ENCODE assay signal across 23 cellular contexts in the genomic region with DNA sequence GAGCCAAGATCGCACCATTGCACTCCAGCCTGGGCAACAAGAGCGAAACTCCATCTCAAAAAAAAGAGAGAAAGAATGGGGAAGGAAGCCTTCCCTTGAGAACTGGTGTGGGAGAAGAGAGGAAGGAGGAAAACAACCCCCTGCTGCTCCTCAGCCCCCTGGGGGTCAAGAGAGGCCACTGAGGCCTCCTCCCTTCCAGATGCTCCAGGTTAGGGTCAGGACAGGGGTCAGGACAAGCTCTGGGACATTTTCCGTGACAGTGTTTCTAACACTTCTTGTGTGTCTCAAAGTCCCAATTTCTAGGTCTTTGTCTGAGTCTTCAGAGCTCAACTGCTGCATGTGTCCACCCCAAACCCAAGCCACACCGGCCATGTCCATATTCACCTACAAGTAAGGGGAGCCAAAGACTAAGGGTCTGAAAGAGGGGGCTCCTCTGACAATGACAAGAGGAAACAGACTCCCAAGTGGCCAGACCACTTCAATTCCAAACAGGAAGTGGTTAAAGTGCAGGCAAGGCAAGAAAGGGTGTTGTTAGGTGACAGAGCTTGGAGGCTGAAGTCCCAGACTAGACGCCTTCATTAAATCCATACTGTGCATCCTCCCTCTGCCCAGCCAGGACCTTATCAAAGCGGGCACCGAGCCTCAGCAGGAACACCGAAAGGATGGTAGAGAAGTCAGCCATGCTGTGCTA. TPM values are rescaled to one million over a fixed set of nuclear protein-coding genes. Genes with fewer than 3 reads are reported as not detected.
DNase-seq lines count a peak whose midpoint lies in the region; ATAC-seq and TF ChIP-seq lines count a peak whose summit lies in the region.
"Had no signal": no experiment of that assay in that cellular context is flagged by ENCODE, and none has a peak within 500 bp of the region (broad histone marks: within the 10 kb centered on the region; RNA-seq: fewer than 3 reads in every experiment).

No MANE protein-coding gene starts in this region.

- H3K4me1 Mint-ChIP-seq in activated CD4-positive, alpha-beta T cell treated with anti-CD3 and anti-CD28 coated beads, Interleukin-2, amount 10 ng/mL, durations not matched to agents 24 days and 14 days, result peaks cover 20% of the 10 kb centered on the region
- H3K4me1 Mint-ChIP-seq in activated CD4-positive, alpha-beta T cell treated with anti-CD3 and anti-CD28 coated beads for 36 hours, result peaks cover 13% of the 10 kb centered on the region
- H3K4me1 Mint-ChIP-seq in endodermal cell, result peaks cover 28% of the 10 kb centered on the region

- DNase-seq in activated CD4-positive, alpha-beta T cell treated with anti-CD3 and anti-CD28 coated beads, Interleukin-2, amount 10 ng/mL, durations not matched to agents 24 days and 14 days, result no peak
- DNase-seq in activated CD4-positive, alpha-beta T cell treated with anti-CD3 and anti-CD28 coated beads for 36 hours, result no peak
- DNase-seq in NB4 (ENCODE audit: low read depth), result peak; percentile 65
- peak; percentile 20 for DNase-seq in endodermal cell
- peak; percentile 12 for DNase-seq in posterior vena cava (ENCODE audit: low spot score)
- DNase-seq in stimulated activated CD4-positive, alpha-beta T cell treated with anti-CD3 and anti-CD28 coated beads, Interleukin-1b, Interleukin-23, amount 100 ng/mL, for 48 hours, result no peak
- no peak for DNase-seq in stomach
- DNase-seq: CD4-positive, alpha-beta memory T cell; EL; IMR-90; NCI-H1048; NCI-H1436; NCI-H2029; NCI-H2171 treated with DMSO at 0.1 percent for 48 hours; NCI-H446 treated with DMSO at 0.1 percent for 48 hours; Peyer's patch had no signal

- H3K4me1 ChIP-seq in endodermal cell (ENCODE audit: control insufficient read depth, insufficient read depth, low read length) (peaks cover 3% of the 10 kb centered on the region), stomach (no peaks in the 10 kb centered on the region)
- H3K4me1 ChIP-seq: SJSA1 had no signal

- no peak overlapping the region for H3K27ac ChIP-seq in endodermal cell (ENCODE audit: low read depth, low read length)
- H3K27ac ChIP-seq in stomach, result no peak overlapping the region
- H3K27ac ChIP-seq: HL-60, Peyer's patch, SJSA1 had no signal

- intact Hi-C loops in activated CD4-positive, alpha-beta T cell treated with anti-CD3 and anti-CD28 coated beads, Interleukin-2, amount 10 ng/mL, durations not matched to agents 24 days and 14 days (cut with micrococcal nuclease), result loop anchor here (5.0 to 10.0 kb wide), 2 partner anchors 47 to 55 kb away; partner anchors contain the start of gene ARHGAP4
- intact Hi-C loops in activated CD4-positive, alpha-beta T cell treated with anti-CD3 and anti-CD28 coated beads for 36 hours (cut with DNase I, micrococcal nuclease), result no loop called here
- intact Hi-C loops in posterior vena cava (cut with DNase I) (no loop called here), stomach (cut with DNase I; ENCODE audit: low total_unique reads) (no loop called here)

- no peaks in the 10 kb centered on the region for H3K9me3 Mint-ChIP-seq in activated CD4-positive, alpha-beta T cell treated with anti-CD3 and anti-CD28 coated beads, Interleukin-2, amount 10 ng/mL, durations not matched to agents 24 days and 14 days
- H3K9me3 Mint-ChIP-seq in activated CD4-positive, alpha-beta T cell treated with anti-CD3 and anti-CD28 coated beads for 36 hours (ENCODE audit: low read depth), result no peaks in the 10 kb centered on the region
- peaks cover 50% of the 10 kb centered on the region for H3K9me3 Mint-ChIP-seq in endodermal cell

- H3K36me3 ChIP-seq in endodermal cell (ENCODE audit: control insufficient read depth, insufficient read depth, low read length) (no peaks in the 10 kb centered on the region), stomach (no peaks in the 10 kb centered on the region)
- H3K36me3 ChIP-seq: Peyer's patch, SJSA1 had no signal

- no peaks in the 10 kb centered on the region for H3K9me3 ChIP-seq in endodermal cell (ENCODE audit: control insufficient read depth, low read length)
- H3K9me3 ChIP-seq in stomach, result no peaks in the 10 kb centered on the region
- H3K9me3 ChIP-seq: Peyer's patch, SJSA1 had no signal

- H3K27me3 ChIP-seq in endodermal cell (ENCODE audit: control insufficient read depth, insufficient read depth, low read length, poor library complexity, severe bottlenecking) (no peaks in the 10 kb centered on the region), stomach (peaks cover 12 to 80% (median 57%) of the 10 kb centered on the region in 3 donors)
- H3K27me3 ChIP-seq: Peyer's patch, SJSA1 had no signal

- ATAC-seq in activated CD4-positive, alpha-beta T cell treated with anti-CD3 and anti-CD28 coated beads for 36 hours, result no peak
- no peak for ATAC-seq in GM21825 (IDR thresholded peaks at IDR 0.05; ENCODE audit: unreplicated experiment)
- ATAC-seq: GM12878 had no signal

- TF ChIP-seq CTCF in NB4 (IDR thresholded peaks at IDR 0.05; ENCODE audit: low read depth, low read length), result no peak
- no peak for TF ChIP-seq CTCF in endodermal cell (conservative IDR thresholded peaks at IDR 0.05)
- no peak for TF ChIP-seq CTCF in stomach (IDR thresholded peaks at IDR 0.05)

- WGBS in endodermal cell (ENCODE audit: insufficient coverage in 1 of 2, insufficient read length in 1 of 2), 2 experiments, result 94% methylated on average over 3 to 7 of the region's 8 CpGs
- 68 to 83% (median 74%) methylated on average over 6 to 8 of the region's 8 CpGs for WGBS in stomach, 5 donors

- no peak overlapping the region for H3K9ac ChIP-seq in endodermal cell (ENCODE audit: extremely low read depth, low read length, poor library complexity, severe bottlenecking)

- H3K4me3 ChIP-seq in NB4 (ENCODE audit: low read depth, low read length) (no peak overlapping the region), endodermal cell (ENCODE audit: low read length) (no peak overlapping the region), stomach (no peak overlapping the region)
- H3K4me3 ChIP-seq: GM12878, Peyer's patch, SJSA1 had no signal

- H3K27me3 Mint-ChIP-seq in activated CD4-positive, alpha-beta T cell treated with anti-CD3 and anti-CD28 coated beads, Interleukin-2, amount 10 ng/mL, durations not matched to agents 24 days and 14 days, result peaks cover 16% of the 10 kb centered on the region
- peaks cover 10% of the 10 kb centered on the region for H3K27me3 Mint-ChIP-seq in activated CD4-positive, alpha-beta T cell treated with anti-CD3 and anti-CD28 coated beads for 36 hours
- H3K27me3 Mint-ChIP-seq in endodermal cell (ENCODE audit: insufficient read depth), result no peaks in the 10 kb centered on the region

- no peaks in the 10 kb centered on the region for H3K36me3 Mint-ChIP-seq in activated CD4-positive, alpha-beta T cell treated with anti-CD3 and anti-CD28 coated beads, Interleukin-2, amount 10 ng/mL, durations not matched to agents 24 days and 14 days (ENCODE audit: low read depth)
- no peaks in the 10 kb centered on the region for H3K36me3 Mint-ChIP-seq in activated CD4-positive, alpha-beta T cell treated with anti-CD3 and anti-CD28 coated beads for 36 hours (ENCODE audit: low read depth)
- no peaks in the 10 kb centered on the region for H3K36me3 Mint-ChIP-seq in endodermal cell (ENCODE audit: low read depth)
- H3K36me3 Mint-ChIP-seq: CD4-positive, alpha-beta memory T cell had no signal

- no peak overlapping the region for H3K27ac Mint-ChIP-seq in activated CD4-positive, alpha-beta T cell treated with anti-CD3 and anti-CD28 coated beads, Interleukin-2, amount 10 ng/mL, durations not matched to agents 24 days and 14 days
- no peak overlapping the region for H3K27ac Mint-ChIP-seq in activated CD4-positive, alpha-beta T cell treated with anti-CD3 and anti-CD28 coated beads for 36 hours
- no peak overlapping the region for H3K27ac Mint-ChIP-seq in endodermal cell
- H3K27ac Mint-ChIP-seq: B cell had no signal

- POLR2A ChIA-PET in activated CD4-positive, alpha-beta T cell treated with anti-CD3 and anti-CD28 coated beads for 36 hours (lab: Charles Lee), result no interaction called here

- TF ChIP-seq EP300 in stomach (IDR thresholded peaks at IDR 0.05), result no peak

- peak overlapping the region; percentile 43 for H3K4me3 Mint-ChIP-seq in activated CD4-positive, alpha-beta T cell treated with anti-CD3 and anti-CD28 coated beads, Interleukin-2, amount 10 ng/mL, durations not matched to agents 24 days and 14 days
- H3K4me3 Mint-ChIP-seq in activated CD4-positive, alpha-beta T cell treated with anti-CD3 and anti-CD28 coated beads for 36 hours, result no peak overlapping the region
- H3K4me3 Mint-ChIP-seq in endodermal cell, result no peak overlapping the region
- H3K4me3 Mint-ChIP-seq: B cell; CD4-positive, alpha-beta memory T cell had no signal

- CTCF ChIA-PET in activated CD4-positive, alpha-beta T cell treated with anti-CD3 and anti-CD28 coated beads for 36 hours (lab: Charles Lee), result no interaction called here

- TF ChIP-seq POLR2A in NB4 (IDR thresholded peaks at IDR 0.05; ENCODE audit: extremely low read depth, insufficient read length) (no peak), stomach (IDR thresholded peaks at IDR 0.05) (no peak)

RNA-seq across cellular contexts. Expression of gene L1CAM, which starts 8.3 kb away (rescaled TPM):
- total RNA-seq in activated CD4-positive, alpha-beta T cell treated with anti-CD3 and anti-CD28 coated beads, Interleukin-2, amount 10 ng/mL, durations not matched to agents 24 days and 14 days, result 1.3 and 1.6 TPM in 2 replicates
- total RNA-seq in activated CD4-positive, alpha-beta T cell treated with anti-CD3 and anti-CD28 coated beads for 36 hours, result under 1 TPM; 0.47 to 0.57 TPM
- total RNA-seq in endodermal cell, result 10 to 100 TPM in 1 of 2 donors, 1 to 10 TPM in 1; 7.5 to 29.0 TPM
- polyA plus RNA-seq in endodermal cell (2013, experiment 1 of 2), result 42.4 TPM
- 36.6 TPM for polyA plus RNA-seq in endodermal cell (2013, experiment 2 of 2)
- 1 to 10 TPM; 3.8 to 4.4 TPM for total RNA-seq in posterior vena cava
- total RNA-seq in stomach, result 10 to 100 TPM in 1 of 5 donors, 1 to 10 TPM in 3, under 1 TPM in 1; under 0.01 to 19.1 (median 2.8) TPM
- polyA plus RNA-seq in stomach, result 1 to 10 TPM in 1 of 3 donors, under 1 TPM in 2; 0.62 to 3.1 (median 0.76) TPM

RNA-seq across cellular contexts. Expression of gene AVPR2, which starts 26.8 kb away (rescaled TPM):
- not detected in 2 replicates for total RNA-seq in activated CD4-positive, alpha-beta T cell treated with anti-CD3 and anti-CD28 coated beads, Interleukin-2, amount 10 ng/mL, durations not matched to agents 24 days and 14 days
- not detected for total RNA-seq in activated CD4-positive, alpha-beta T cell treated with anti-CD3 and anti-CD28 coated beads for 36 hours
- total RNA-seq in endodermal cell (not detected), posterior vena cava (1 to 10 TPM; 1.4 to 2.0 TPM), stomach (under 1 TPM in 1 of 5 donors, not detected in 4; 0.37 TPM)
- polyA plus RNA-seq in endodermal cell (2013, experiment 1 of 2), result not detected
- not detected for polyA plus RNA-seq in endodermal cell (2013, experiment 2 of 2)
- 1 to 10 TPM in 2 of 3 donors, under 1 TPM in 1; 0.19 to 1.4 (median 1.1) TPM for polyA plus RNA-seq in stomach
- total RNA-seq: B cell; CD4-positive, alpha-beta memory T cell; GM12878; H7; HT1080; IMR-90; SJSA1 had no signal
- polyA plus RNA-seq: IMR-90 had no signal

RNA-seq across cellular contexts. Expression of gene PDZD4, which starts 47.4 kb away (rescaled TPM):
- total RNA-seq in activated CD4-positive, alpha-beta T cell treated with anti-CD3 and anti-CD28 coated beads, Interleukin-2, amount 10 ng/mL, durations not matched to agents 24 days and 14 days, result 0.26 and 0.58 TPM in 2 replicates
- 1 to 10 TPM; 2.4 to 4.3 TPM for total RNA-seq in activated CD4-positive, alpha-beta T cell treated with anti-CD3 and anti-CD28 coated beads for 36 hours
- total RNA-seq in endodermal cell, result 10 to 100 TPM; 30.1 to 68.3 TPM
- 62.3 TPM for polyA plus RNA-seq in endodermal cell (2013, experiment 1 of 2)
- 55.6 TPM for polyA plus RNA-seq in endodermal cell (2013, experiment 2 of 2)
- total RNA-seq in posterior vena cava, result 10 to 100 TPM; 21.0 to 22.9 TPM
- total RNA-seq in stomach, result 10 to 100 TPM in 1 of 5 donors, 1 to 10 TPM in 4; 4.6 to 11.1 (median 6.7) TPM
- polyA plus RNA-seq in stomach, result 1 to 10 TPM; 2.1 to 5.5 (median 3.4) TPM
- total RNA-seq: B cell had no signal

RNA-seq across cellular contexts. Expression of gene ARHGAP4, which starts 48.3 kb away (rescaled TPM):
- total RNA-seq in activated CD4-positive, alpha-beta T cell treated with anti-CD3 and anti-CD28 coated beads, Interleukin-2, amount 10 ng/mL, durations not matched to agents 24 days and 14 days, result 135 and 137 TPM in 2 replicates
- total RNA-seq in activated CD4-positive, alpha-beta T cell treated with anti-CD3 and anti-CD28 coated beads for 36 hours, result 100 to 1,000 TPM; 130 to 135 TPM
- total RNA-seq in endodermal cell, result 10 to 100 TPM; 56.0 to 65.0 TPM
- 10.5 TPM for polyA plus RNA-seq in endodermal cell (2013, experiment 1 of 2)
- polyA plus RNA-seq in endodermal cell (2013, experiment 2 of 2), result 10.0 TPM
- total RNA-seq in posterior vena cava, result 10 to 100 TPM; 36.3 to 47.1 TPM
- total RNA-seq in stomach, result 10 to 100 TPM; 18.5 to 93.9 (median 67.7) TPM
- polyA plus RNA-seq in stomach, result 10 to 100 TPM; 24.9 to 35.5 (median 25.2) TPM

RNA-seq across cellular contexts. Expression of gene NAA10, which starts 57.1 kb away (rescaled TPM):
- total RNA-seq in activated CD4-positive, alpha-beta T cell treated with anti-CD3 and anti-CD28 coated beads, Interleukin-2, amount 10 ng/mL, durations not matched to agents 24 days and 14 days, result 153 and 168 TPM in 2 replicates
- total RNA-seq in activated CD4-positive, alpha-beta T cell treated with anti-CD3 and anti-CD28 coated beads for 36 hours, result 100 to 1,000 TPM; 108 to 115 TPM
- total RNA-seq in endodermal cell, result 10 to 100 TPM; 91.6 to 99.3 TPM
- polyA plus RNA-seq in endodermal cell (2013, experiment 1 of 2), result 99.4 TPM
- polyA plus RNA-seq in endodermal cell (2013, experiment 2 of 2), result 86.3 TPM
- total RNA-seq in posterior vena cava, result 10 to 100 TPM; 69.4 to 75.4 TPM
- 10 to 100 TPM; 23.2 to 63.8 (median 35.6) TPM for total RNA-seq in stomach
- polyA plus RNA-seq in stomach, result 100 to 1,000 TPM; 114 to 161 (median 125) TPM

Comparison
In these comparisons a context has a peak if more than half of its experiments do, and no peak if none do; other contexts are left out.
1. DNase-seq: peak in NB4 (single experiment), endodermal cell (single experiment) and posterior vena cava (single experiment); none in activated CD4-positive, alpha-beta T cell treated with anti-CD3 and anti-CD28 coated beads, Interleukin-2, amount 10 ng/mL, durations not matched to agents 24 days and 14 days (single experiment), activated CD4-positive, alpha-beta T cell treated with anti-CD3 and anti-CD28 coated beads for 36 hours (single experiment), stimulated activated CD4-positive, alpha-beta T cell treated with anti-CD3 and anti-CD28 coated beads, Interleukin-1b, Interleukin-23, amount 100 ng/mL, for 48 hours (single experiment) and stomach (single experiment).